In genomic region chr19:7294571-7295212, GRCh38 we compare ENCODE assay signal across 1 cellular context.
TF ChIP-seq lines count a peak whose summit lies in the region.

No MANE protein-coding gene starts in this region.

TF ChIP-seq in HepG2, 621 proteins besides CTCF, POLR2A, EP300 and RAD21 (continued from another document):
- TF ChIP-seq, protein P1, sequence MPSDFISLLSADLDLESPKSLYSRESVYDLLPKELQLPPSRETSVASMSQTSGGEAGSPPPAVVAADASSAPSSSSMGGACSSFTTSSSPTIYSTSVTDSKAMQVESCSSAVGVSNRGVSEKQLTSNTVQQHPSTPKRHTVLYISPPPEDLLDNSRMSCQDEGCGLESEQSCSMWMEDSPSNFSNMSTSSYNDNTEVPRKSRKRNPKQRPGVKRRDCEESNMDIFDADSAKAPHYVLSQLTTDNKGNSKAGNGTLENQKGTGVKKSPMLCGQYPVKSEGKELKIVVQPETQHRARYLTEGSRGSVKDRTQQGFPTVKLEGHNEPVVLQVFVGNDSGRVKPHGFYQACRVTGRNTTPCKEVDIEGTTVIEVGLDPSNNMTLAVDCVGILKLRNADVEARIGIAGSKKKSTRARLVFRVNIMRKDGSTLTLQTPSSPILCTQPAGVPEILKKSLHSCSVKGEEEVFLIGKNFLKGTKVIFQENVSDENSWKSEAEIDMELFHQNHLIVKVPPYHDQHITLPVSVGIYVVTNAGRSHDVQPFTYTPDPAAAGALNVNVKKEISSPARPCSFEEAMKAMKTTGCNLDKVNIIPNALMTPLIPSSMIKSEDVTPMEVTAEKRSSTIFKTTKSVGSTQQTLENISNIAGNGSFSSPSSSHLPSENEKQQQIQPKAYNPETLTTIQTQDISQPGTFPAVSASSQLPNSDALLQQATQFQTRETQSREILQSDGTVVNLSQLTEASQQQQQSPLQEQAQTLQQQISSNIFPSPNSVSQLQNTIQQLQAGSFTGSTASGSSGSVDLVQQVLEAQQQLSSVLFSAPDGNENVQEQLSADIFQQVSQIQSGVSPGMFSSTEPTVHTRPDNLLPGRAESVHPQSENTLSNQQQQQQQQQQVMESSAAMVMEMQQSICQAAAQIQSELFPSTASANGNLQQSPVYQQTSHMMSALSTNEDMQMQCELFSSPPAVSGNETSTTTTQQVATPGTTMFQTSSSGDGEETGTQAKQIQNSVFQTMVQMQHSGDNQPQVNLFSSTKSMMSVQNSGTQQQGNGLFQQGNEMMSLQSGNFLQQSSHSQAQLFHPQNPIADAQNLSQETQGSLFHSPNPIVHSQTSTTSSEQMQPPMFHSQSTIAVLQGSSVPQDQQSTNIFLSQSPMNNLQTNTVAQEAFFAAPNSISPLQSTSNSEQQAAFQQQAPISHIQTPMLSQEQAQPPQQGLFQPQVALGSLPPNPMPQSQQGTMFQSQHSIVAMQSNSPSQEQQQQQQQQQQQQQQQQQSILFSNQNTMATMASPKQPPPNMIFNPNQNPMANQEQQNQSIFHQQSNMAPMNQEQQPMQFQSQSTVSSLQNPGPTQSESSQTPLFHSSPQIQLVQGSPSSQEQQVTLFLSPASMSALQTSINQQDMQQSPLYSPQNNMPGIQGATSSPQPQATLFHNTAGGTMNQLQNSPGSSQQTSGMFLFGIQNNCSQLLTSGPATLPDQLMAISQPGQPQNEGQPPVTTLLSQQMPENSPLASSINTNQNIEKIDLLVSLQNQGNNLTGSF (CRISPR knock-in tag; IDR thresholded peaks at IDR 0.05) = peak; percentile 94
- 0 out of 2 replicates have a peak, but pooled peaks have one; percentile 43 for TF ChIP-seq PHF8 (CRISPR knock-in tag; IDR thresholded peaks at IDR 0.05)
- TF ChIP-seq SOX13 (IDR thresholded peaks at IDR 0.05) = no peak
- 0 out of 4 replicates have a peak, but pooled peaks of 1 of the 2 experiments have one; percentile 12 for TF ChIP-seq SOX13 (CRISPR knock-in tag; conservative IDR thresholded peaks at IDR 0.05 in 1 of 2, IDR thresholded peaks at IDR 0.05 in 1 of 2)
- peak; percentile 73; the same call in 1 of the 2 replicates for TF ChIP-seq ZNF230 (CRISPR knock-in tag; IDR thresholded peaks at IDR 0.05)
- TF ChIP-seq ZNF761 (CRISPR knock-in tag; conservative IDR thresholded peaks at IDR 0.05) = no peak
- peak; percentile 70 for TF ChIP-seq ZNF883 (CRISPR knock-in tag; IDR thresholded peaks at IDR 0.05; ENCODE audit: not compliant biosample characterization)
- TF ChIP-seq ZNF781 (CRISPR knock-in tag; IDR thresholded peaks at IDR 0.05; ENCODE audit: borderline replicate concordance, not compliant biosample characterization) = peak; percentile 86
- peak; percentile 16; the same call in 1 of the 2 replicates for TF ChIP-seq HNF4A (CRISPR knock-in tag; IDR thresholded peaks at IDR 0.05)
- TF ChIP-seq HMG20B (CRISPR knock-in tag; conservative IDR thresholded peaks at IDR 0.05) = no peak
- 0 out of 2 replicates have a peak, but pooled peaks have one; percentile 16 for TF ChIP-seq HBP1 (CRISPR knock-in tag; IDR thresholded peaks at IDR 0.05; ENCODE audit: low read depth)
- TF ChIP-seq HINFP (CRISPR knock-in tag; IDR thresholded peaks at IDR 0.05; ENCODE audit: low read depth) = peak; percentile 60; the same call in 1 of the 2 replicates
- TF ChIP-seq ZSCAN5A (CRISPR knock-in tag; IDR thresholded peaks at IDR 0.05; ENCODE audit: borderline replicate concordance) = peak; percentile 20; the same call in 1 of the 2 replicates
- 0 out of 2 replicates have a peak, but pooled peaks have one; percentile 53 for TF ChIP-seq GLMP (CRISPR knock-in tag; IDR thresholded peaks at IDR 0.05; ENCODE audit: borderline replicate concordance)
- peak; percentile 98 for TF ChIP-seq MAX (IDR thresholded peaks at IDR 0.05)
- TF ChIP-seq SNRNP70 (IDR thresholded peaks at IDR 0.05; ENCODE audit: low read depth, low read length) = no peak
- peak; percentile 79; the same call in 1 of the 2 replicates for TF ChIP-seq ZNF224 (CRISPR knock-in tag; IDR thresholded peaks at IDR 0.05)
TF ChIP-seq in HepG2: peak in this region for 209.
